Comparison of ENCODE assay signal across 16 cellular contexts in the genomic region with DNA sequence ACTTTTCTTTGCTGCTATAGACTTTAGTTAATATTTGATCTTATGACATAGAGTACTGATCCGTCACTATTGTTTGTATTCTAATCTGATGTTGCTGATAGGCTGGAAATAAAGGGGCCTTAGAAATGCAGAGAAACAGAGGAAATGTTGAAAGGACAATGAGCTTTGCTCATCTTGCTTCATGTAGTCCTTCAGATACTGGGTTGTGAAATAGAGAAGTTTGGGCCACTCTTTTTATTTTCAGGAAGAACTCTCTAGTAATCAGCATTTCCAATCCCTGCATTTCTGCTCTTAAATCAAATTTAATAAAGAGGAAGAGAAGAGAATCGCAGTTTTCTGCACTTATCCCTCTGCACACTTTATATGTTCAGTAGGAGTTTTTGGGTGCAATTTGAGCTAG.
"Had no signal": no experiment of that assay in that cellular context is flagged by ENCODE, and none has a peak within 500 bp of the region (broad histone marks: within the 10 kb centered on the region; RNA-seq: fewer than 3 reads in every experiment).

No MANE protein-coding gene starts in this region.

- DNase-seq: activated CD4-positive, alpha-beta memory T cell treated with anti-CD3 and anti-CD28 coated beads, Interleukin-2, amount 10 ng/mL, durations not matched to agents 7 days and 5 days; activated CD4-positive, alpha-beta T cell treated with anti-CD3 and anti-CD28 coated beads for 1 hour; activated gamma-delta T cell; activated naive CD8-positive, alpha-beta T cell treated with anti-CD3 and anti-CD28 coated beads for 36 hours; activated T-cell treated with anti-CD3 and anti-CD28 coated beads, Interleukin-2, amount 50 U/mL, for 48 hours; foreskin fibroblast; head of caudate nucleus; left colon; mesendoderm; retina; stomach had no signal

- H3K9me3 ChIP-seq: esophagus muscularis mucosa, stomach, thoracic aorta, vagina had no signal

- H3K4me3 ChIP-seq: esophagus muscularis mucosa, skin epidermis, stomach, thoracic aorta, vagina had no signal

- H3K36me3 ChIP-seq: esophagus muscularis mucosa, stomach, thoracic aorta, vagina had no signal

- H3K27me3 ChIP-seq: esophagus muscularis mucosa, stomach, vagina had no signal

- H3K27ac ChIP-seq: esophagus muscularis mucosa, parathyroid adenoma, skin epidermis, thoracic aorta, vagina had no signal

- ATAC-seq: left colon had no signal

- H3K4me1 ChIP-seq: parathyroid adenoma, vagina had no signal
